Comparison of ENCODE assay signal across 1 cellular context in the genomic region with DNA sequence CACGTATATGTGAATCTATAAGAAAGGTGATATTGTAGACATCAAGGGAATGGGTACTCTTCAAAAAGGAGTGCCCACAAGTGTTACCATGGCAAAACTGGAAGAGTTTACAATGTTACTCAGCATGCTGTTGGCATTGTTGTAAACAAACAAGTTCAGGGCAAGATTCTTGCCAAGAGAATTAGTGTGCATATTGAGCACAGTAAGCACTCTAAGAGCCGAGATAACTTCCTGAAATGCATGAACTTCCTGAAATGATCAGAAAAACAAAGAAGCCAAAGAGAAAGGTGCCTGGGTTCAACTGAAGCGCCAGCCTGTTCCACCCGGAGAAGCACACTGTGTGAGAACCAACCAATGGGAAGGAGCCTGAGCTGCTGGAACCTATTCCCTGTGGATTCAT.
TF ChIP-seq lines count a peak whose summit lies in the region.

No MANE protein-coding gene starts in this region.

TF ChIP-seq in HepG2, 621 proteins besides CTCF, POLR2A, EP300 and RAD21 (continued from another document):
- TF ChIP-seq, protein P1, sequence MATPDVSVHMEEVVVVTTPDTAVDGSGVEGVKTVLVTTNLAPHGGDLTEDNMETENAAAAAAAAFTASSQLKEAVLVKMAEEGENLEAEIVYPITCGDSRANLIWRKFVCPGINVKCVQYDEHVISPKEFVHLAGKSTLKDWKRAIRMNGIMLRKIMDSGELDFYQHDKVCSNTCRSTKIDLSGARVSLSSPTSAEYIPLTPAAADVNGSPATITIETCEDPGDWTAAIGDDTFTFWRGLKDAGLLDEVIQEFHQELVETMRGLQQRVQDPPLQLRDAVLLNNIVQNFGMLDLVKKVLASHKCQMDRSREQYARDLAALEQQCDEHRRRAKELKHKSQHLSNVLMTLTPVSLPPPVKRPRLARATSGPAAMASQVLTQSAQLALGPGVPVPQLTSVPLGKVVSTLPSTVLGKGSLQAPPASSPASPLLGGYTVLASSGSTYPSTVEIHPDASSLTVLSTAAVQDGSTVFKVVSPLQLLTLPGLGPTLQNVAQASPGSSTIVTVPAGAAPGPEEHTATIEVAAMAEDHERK (CRISPR knock-in tag; IDR thresholded peaks at IDR 0.05; ENCODE audit: low read depth) = no peak
- TF ChIP-seq, protein P2, sequence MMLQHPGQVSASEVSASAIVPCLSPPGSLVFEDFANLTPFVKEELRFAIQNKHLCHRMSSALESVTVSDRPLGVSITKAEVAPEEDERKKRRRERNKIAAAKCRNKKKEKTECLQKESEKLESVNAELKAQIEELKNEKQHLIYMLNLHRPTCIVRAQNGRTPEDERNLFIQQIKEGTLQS (CRISPR knock-in tag; IDR thresholded peaks at IDR 0.05) = no peak
- TF ChIP-seq, protein P3, sequence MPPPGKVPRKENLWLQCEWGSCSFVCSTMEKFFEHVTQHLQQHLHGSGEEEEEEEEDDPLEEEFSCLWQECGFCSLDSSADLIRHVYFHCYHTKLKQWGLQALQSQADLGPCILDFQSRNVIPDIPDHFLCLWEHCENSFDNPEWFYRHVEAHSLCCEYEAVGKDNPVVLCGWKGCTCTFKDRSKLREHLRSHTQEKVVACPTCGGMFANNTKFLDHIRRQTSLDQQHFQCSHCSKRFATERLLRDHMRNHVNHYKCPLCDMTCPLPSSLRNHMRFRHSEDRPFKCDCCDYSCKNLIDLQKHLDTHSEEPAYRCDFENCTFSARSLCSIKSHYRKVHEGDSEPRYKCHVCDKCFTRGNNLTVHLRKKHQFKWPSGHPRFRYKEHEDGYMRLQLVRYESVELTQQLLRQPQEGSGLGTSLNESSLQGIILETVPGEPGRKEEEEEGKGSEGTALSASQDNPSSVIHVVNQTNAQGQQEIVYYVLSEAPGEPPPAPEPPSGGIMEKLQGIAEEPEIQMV (CRISPR knock-in tag; IDR thresholded peaks at IDR 0.05; ENCODE audit: low read depth) = no peak
- no peak for TF ChIP-seq ZNF441 (CRISPR knock-in tag; IDR thresholded peaks at IDR 0.05; ENCODE audit: borderline replicate concordance)
- no peak for TF ChIP-seq PPARG (CRISPR knock-in tag; conservative IDR thresholded peaks at IDR 0.05)
- no peak for TF ChIP-seq SIX4 (CRISPR knock-in tag; IDR thresholded peaks at IDR 0.05)
- no peak for TF ChIP-seq RNF2 (conservative IDR thresholded peaks at IDR 0.05; ENCODE audit: low read depth)
- TF ChIP-seq, protein P4, sequence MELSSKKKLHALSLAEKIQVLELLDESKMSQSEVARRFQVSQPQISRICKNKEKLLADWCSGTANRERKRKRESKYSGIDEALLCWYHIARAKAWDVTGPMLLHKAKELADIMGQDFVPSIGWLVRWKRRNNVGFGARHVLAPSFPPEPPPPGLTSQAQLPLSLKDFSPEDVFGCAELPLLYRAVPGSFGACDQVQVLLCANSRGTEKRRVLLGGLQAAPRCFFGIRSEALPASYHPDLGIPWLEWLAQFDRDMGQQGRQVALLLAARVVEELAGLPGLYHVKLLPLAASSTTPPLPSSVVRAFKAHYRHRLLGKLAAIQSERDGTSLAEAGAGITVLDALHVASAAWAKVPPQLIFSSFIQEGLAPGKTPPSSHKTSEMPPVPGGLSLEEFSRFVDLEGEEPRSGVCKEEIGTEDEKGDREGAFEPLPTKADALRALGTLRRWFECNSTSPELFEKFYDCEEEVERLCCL (CRISPR knock-in tag; IDR thresholded peaks at IDR 0.05; ENCODE audit: borderline replicate concordance) = no peak
- no peak for TF ChIP-seq KLF9 (CRISPR knock-in tag; IDR thresholded peaks at IDR 0.05; ENCODE audit: low read depth)
- TF ChIP-seq MEF2D (CRISPR knock-in tag; IDR thresholded peaks at IDR 0.05) = no peak
- TF ChIP-seq PHF21A (CRISPR knock-in tag; IDR thresholded peaks at IDR 0.05) = no peak
- TF ChIP-seq ZNF232 (CRISPR knock-in tag; IDR thresholded peaks at IDR 0.05; ENCODE audit: borderline replicate concordance) = no peak
TF ChIP-seq in HepG2: peak in this region for 0.
